Comparison of ENCODE assay signal across 8 cellular contexts in genomic region chr17:42561908-42562844, GRCh38. TPM values are rescaled to one million over a fixed set of nuclear protein-coding genes. Genes with fewer than 3 reads are reported as not detected.
DNase-seq lines count a peak whose midpoint lies in the region; ATAC-seq and TF ChIP-seq lines count a peak whose summit lies in the region.

TSS of gene COASY (plus strand) at chr17:42562148. CDS start at chr17:42562623, 475 bp downstream.

- peaks cover 31% of the 10 kb centered on the region for H3K4me1 Mint-ChIP-seq in CD4-positive, alpha-beta T cell (ENCODE audit: low read depth)

- peak; percentile 69 for ATAC-seq in CD4-positive, alpha-beta T cell (ENCODE audit: poor library complexity)

- 1% methylated on average over 46 of the region's 57 CpGs; no CpG with 5 or more reads in 1 of the 2 donors for WGBS in transverse colon (ENCODE audit: low coverage in 1 of 2), 2 donors

- H3K27me3 ChIP-seq in CD4-positive, alpha-beta T cell (ENCODE audit: control insufficient read depth, insufficient read depth, low read length), result no peaks in the 10 kb centered on the region
- no peaks in the 10 kb centered on the region for H3K27me3 ChIP-seq in H7 (ENCODE audit: control insufficient read depth, insufficient read depth, low read length)
- H3K27me3 ChIP-seq in left ventricle myocardium inferior (ENCODE audit: low read depth), result no peaks in the 10 kb centered on the region
- no peaks in the 10 kb centered on the region for H3K27me3 ChIP-seq in transverse colon

- H3K4me3 ChIP-seq in H7 (ENCODE audit: insufficient read depth, low read depth, low read length) (peak within 1 kb of the TSS; percentile 92), left ventricle myocardium inferior (peak within 1 kb of the TSS; percentile 96), transverse colon (peak within 1 kb of the TSS; percentile 66 to 92 (median 85))

- H3K27ac Mint-ChIP-seq in CD4-positive, alpha-beta T cell, result peak within 1 kb of the TSS; percentile 96

- H3K36me3 Mint-ChIP-seq in CD4-positive, alpha-beta T cell (ENCODE audit: low read depth), result peaks cover 42% of the 10 kb centered on the region

- H3K4me1 ChIP-seq in left ventricle myocardium inferior (peaks cover 52% of the 10 kb centered on the region), transverse colon (peaks cover 18 to 52% (median 41%) of the 10 kb centered on the region in 4 donors)

- H3K4me3 Mint-ChIP-seq in CD4-positive, alpha-beta T cell, result peak within 1 kb of the TSS; percentile 90

- intact Hi-C loops in CD4-positive, alpha-beta T cell (cut with DNase I, micrococcal nuclease), result loop anchor here in 1 of 2 experiments (2.0 kb wide), 1 partner anchor 25 kb away; the partner anchor contains the start of gene NAGLU
- intact Hi-C loops in left ventricle myocardium inferior (cut with micrococcal nuclease) (no loop called here), posterior cingulate gyrus (cut with DNase I) (no loop called here), transverse colon (cut with DNase I; ENCODE audit: low total_unique reads) (no loop called here)

- H3K36me3 ChIP-seq in H7 (replicated peaks; ENCODE audit: control insufficient read depth, insufficient read depth, low read length) (peaks cover 16% of the 10 kb centered on the region), left ventricle myocardium inferior (peaks cover 21% of the 10 kb centered on the region), transverse colon (peaks cover 0 to 6% (median 0%) of the 10 kb centered on the region in 4 donors)

- H3K27ac ChIP-seq in CD4-positive, alpha-beta T cell (ENCODE audit: low read depth, low read length), result peak within 1 kb of the TSS; percentile 54
- H3K27ac ChIP-seq in left ventricle myocardium inferior (replicated peaks) (peak within 1 kb of the TSS; percentile 91), transverse colon (peak within 1 kb of the TSS; percentile 88 to 93 (median 92))

- no peaks in the 10 kb centered on the region for H3K27me3 Mint-ChIP-seq in CD4-positive, alpha-beta T cell

- TF ChIP-seq EP300 in transverse colon (IDR thresholded peaks at IDR 0.05; ENCODE audit: low read depth), result no peak

- CTCF ChIA-PET in CD4-positive, alpha-beta T cell (lab: Charles Lee), result no interaction called here

- peak; percentile 82 to 89 (median 86) for DNase-seq in CD4-positive, alpha-beta T cell
- DNase-seq in H7 (peak; percentile 98), NCI-H1930 (lab: John Stamatoyannopoulos, UW) (peak; percentile 93 to 98), T-helper 2 cell (peak; percentile 70 to 97 (median 85)), anterior cingulate cortex (lab: John Stamatoyannopoulos, UW) (peak; percentile 33 to 96 (median 89)), left ventricle myocardium inferior (peak; percentile 95), posterior cingulate gyrus (peak; percentile 88 to 99 (median 94)), transverse colon (peak; percentile 98)

- no peak for TF ChIP-seq CTCF in CD4-positive, alpha-beta T cell (IDR thresholded peaks at IDR 0.05)
- no peak for TF ChIP-seq CTCF in left ventricle myocardium inferior (IDR thresholded peaks at IDR 0.05; ENCODE audit: borderline replicate concordance)
- TF ChIP-seq CTCF in transverse colon (IDR thresholded peaks at IDR 0.05), result no peak

- in situ Hi-C loops in transverse colon (cut with MboI; ENCODE audit: low pct_ligation_motif_present in 1 of 4, low pct_unique_long_range_greater_than_20kb in 1 of 4, low sequenced_read_pairs in 3 of 4), result no loop called here

- no peaks in the 10 kb centered on the region for H3K9me3 Mint-ChIP-seq in CD4-positive, alpha-beta T cell

- TF ChIP-seq POLR2A in transverse colon (IDR thresholded peaks at IDR 0.05), result peak; percentile 79

- H3K9me3 ChIP-seq in CD4-positive, alpha-beta T cell (ENCODE audit: control insufficient read depth, low read length), result no peaks in the 10 kb centered on the region
- no peaks in the 10 kb centered on the region for H3K9me3 ChIP-seq in left ventricle myocardium inferior (replicated peaks)
- no peaks in the 10 kb centered on the region for H3K9me3 ChIP-seq in transverse colon

- POLR2A ChIA-PET in CD4-positive, alpha-beta T cell (lab: Charles Lee), result interaction anchor here (0.9 to 1.7 kb wide), 3 partner anchors 8 to 16 kb away, joined by 3 to 9 read pairs (median 5); partner anchors contain the start of gene PSMC3IP

RNA-seq across cellular contexts. Expression of gene COASY, which starts in this region (rescaled TPM):
- 10 to 100 TPM; 37.8 to 40.7 TPM for total RNA-seq in CD4-positive, alpha-beta T cell
- total RNA-seq in H7 (2014; rRNA removed; shearing (Covaris generic)), result 56.1 and 59.2 TPM in 2 replicates
- total RNA-seq in left ventricle myocardium inferior (48.8 TPM), transverse colon (10 to 100 TPM; 46.4 to 91.7 (median 57.6) TPM)

Comparison
In these comparisons a context has a peak if more than half of its experiments do, and no peak if none do; other contexts are left out.
1. Peak in every context shown above with its lines: DNase-seq, ATAC-seq, H3K4me3 ChIP-seq and H3K27ac ChIP-seq.